ENCODE assay signal across 27 cellular contexts in genomic region chr2:208147759-208148158, GRCh38. TPM values are rescaled to one million over a fixed set of nuclear protein-coding genes. Genes with fewer than 3 reads are reported as not detected.
"Had no signal": no experiment of that assay in that cellular context is flagged by ENCODE, and none has a peak within 500 bp of the region (broad histone marks: within the 10 kb centered on the region; RNA-seq: fewer than 3 reads in every experiment).

No MANE protein-coding gene starts in this region.

- H3K4me3 Mint-ChIP-seq: naive thymus-derived CD8-positive, alpha-beta T cell; stimulated activated effector memory CD8-positive, alpha-beta T cell treated with anti-CD3 and anti-CD28 coated beads, Interleukin-12 subunit alpha, Interleukin-12 subunit beta, amount 100 ng/mL, for 72 hours; type B pancreatic cell had no signal

- ATAC-seq: gastrocnemius medialis; heart right ventricle; left lobe of liver; mucosa of descending colon; naive thymus-derived CD8-positive, alpha-beta T cell; stimulated activated naive CD8-positive, alpha-beta T cell treated with anti-CD3 and anti-CD28 coated beads, Interleukin-15, Interleukin-2, amounts not matched to agents 100 U/mL and 50 U/mL, for 24 hours had no signal

- DNase-seq: cortex of kidney; dorsolateral prefrontal cortex; effector CD8-positive, alpha-beta T cell; gastrocnemius medialis; heart right ventricle; hypothalamus; islet precursor cell; mammary epithelial cell; mucosa of descending colon; naive thymus-derived CD8-positive, alpha-beta T cell; nucleus accumbens; ovary; stimulated activated CD4-positive, alpha-beta T cell treated with anti-CD3 and anti-CD28 coated beads, Interleukin-4, amount 100 ng/mL, for 1 hour; stimulated activated CD8-positive, alpha-beta memory T cell treated with anti-CD3 and anti-CD28 coated beads, Interleukin-4, amount 100 ng/mL, for 48 hours; stimulated activated naive CD8-positive, alpha-beta T cell treated with anti-CD3 and anti-CD28 coated beads, Interleukin-15, Interleukin-2, amounts not matched to agents 100 U/mL and 50 U/mL, for 24 hours; thyroid gland; uterus had no signal

- H3K27me3 Mint-ChIP-seq: type B pancreatic cell had no signal

- H3K9me3 ChIP-seq: gastrocnemius medialis, mucosa of descending colon, ovary, suprapubic skin, thyroid gland, uterus had no signal

- H3K4me3 ChIP-seq: dorsolateral prefrontal cortex, esophagus muscularis mucosa, gastrocnemius medialis, heart right ventricle, mucosa of descending colon, ovary, right atrium auricular region, suprapubic skin, thyroid gland, uterus had no signal

- H3K36me3 ChIP-seq: esophagus muscularis mucosa, gastrocnemius medialis, heart right ventricle, ovary, right atrium auricular region, suprapubic skin, thyroid gland, uterus had no signal

- H3K36me3 Mint-ChIP-seq: stimulated activated effector memory CD8-positive, alpha-beta T cell treated with anti-CD3 and anti-CD28 coated beads, Interleukin-12 subunit alpha, Interleukin-12 subunit beta, amount 100 ng/mL, for 72 hours; type B pancreatic cell had no signal

- H3K27ac ChIP-seq: dorsolateral prefrontal cortex, esophagus muscularis mucosa, gastrocnemius medialis, heart right ventricle, ovary, right atrium auricular region, suprapubic skin, thyroid gland, uterus had no signal

- H3K27ac Mint-ChIP-seq: stimulated activated effector memory CD8-positive, alpha-beta T cell treated with anti-CD3 and anti-CD28 coated beads, Interleukin-12 subunit alpha, Interleukin-12 subunit beta, amount 100 ng/mL, for 72 hours; type B pancreatic cell had no signal

- H3K27me3 ChIP-seq: esophagus muscularis mucosa, gastrocnemius medialis, heart right ventricle, ovary, right atrium auricular region, suprapubic skin, thyroid gland, uterus had no signal

- H3K4me1 Mint-ChIP-seq: naive thymus-derived CD8-positive, alpha-beta T cell; stimulated activated effector memory CD8-positive, alpha-beta T cell treated with anti-CD3 and anti-CD28 coated beads, Interleukin-12 subunit alpha, Interleukin-12 subunit beta, amount 100 ng/mL, for 72 hours had no signal

- H3K9me3 Mint-ChIP-seq: stimulated activated effector memory CD8-positive, alpha-beta T cell treated with anti-CD3 and anti-CD28 coated beads, Interleukin-12 subunit alpha, Interleukin-12 subunit beta, amount 100 ng/mL, for 72 hours; type B pancreatic cell had no signal

- H3K4me1 ChIP-seq: esophagus muscularis mucosa, gastrocnemius medialis, heart right ventricle, right atrium auricular region, thyroid gland, uterus had no signal

RNA-seq across cellular contexts. Expression of gene CRYGB, which starts 1.8 kb away (rescaled TPM):
- total RNA-seq: esophagus muscularis mucosa; fibroblast of villous mesenchyme; gastrocnemius medialis; heart right ventricle; left lobe of liver; lower leg skin; mammary epithelial cell; mucosa of descending colon; naive thymus-derived CD8-positive, alpha-beta T cell; ovary; posterior vena cava; right atrium auricular region; suprapubic skin; thyroid gland; uterus had no signal
- polyA plus RNA-seq: heart right ventricle; mammary epithelial cell; naive thymus-derived CD8-positive, alpha-beta T cell; neural cell; ovary had no signal

RNA-seq across cellular contexts. Expression of gene CRYGA, which starts 15.6 kb away (rescaled TPM):
- total RNA-seq: esophagus muscularis mucosa; fibroblast of villous mesenchyme; gastrocnemius medialis; heart right ventricle; left lobe of liver; lower leg skin; mammary epithelial cell; mucosa of descending colon; naive thymus-derived CD8-positive, alpha-beta T cell; ovary; posterior vena cava; right atrium auricular region; suprapubic skin; thyroid gland; uterus had no signal
- polyA plus RNA-seq: heart right ventricle; mammary epithelial cell; naive thymus-derived CD8-positive, alpha-beta T cell; neural cell; ovary had no signal

RNA-seq across cellular contexts. Expression of gene CRYGC, which starts 18.1 kb away (rescaled TPM):
- total RNA-seq: dorsolateral prefrontal cortex; esophagus muscularis mucosa; fibroblast of villous mesenchyme; gastrocnemius medialis; heart right ventricle; left lobe of liver; lower leg skin; mucosa of descending colon; naive thymus-derived CD8-positive, alpha-beta T cell; ovary; posterior vena cava; right atrium auricular region; suprapubic skin; thyroid gland; uterus had no signal
- polyA plus RNA-seq: heart right ventricle; naive thymus-derived CD8-positive, alpha-beta T cell; neural cell; ovary had no signal

RNA-seq across cellular contexts. Expression of gene CRYGD, which starts 23.4 kb away (rescaled TPM):
- total RNA-seq: esophagus muscularis mucosa; fibroblast of villous mesenchyme; gastrocnemius medialis; heart right ventricle; left lobe of liver; lower leg skin; mammary epithelial cell; mucosa of descending colon; naive thymus-derived CD8-positive, alpha-beta T cell; posterior vena cava; right atrium auricular region; suprapubic skin; thyroid gland; uterus had no signal
- polyA plus RNA-seq: heart right ventricle; mammary epithelial cell; naive thymus-derived CD8-positive, alpha-beta T cell; neural cell had no signal

RNA-seq across cellular contexts. Expression of gene C2orf80, which starts 42.1 kb away (rescaled TPM):
- total RNA-seq: esophagus muscularis mucosa; fibroblast of villous mesenchyme; gastrocnemius medialis; heart right ventricle; left lobe of liver; lower leg skin; mammary epithelial cell; mucosa of descending colon; naive thymus-derived CD8-positive, alpha-beta T cell; ovary; posterior vena cava; right atrium auricular region; suprapubic skin; thyroid gland; uterus had no signal
- polyA plus RNA-seq: heart right ventricle; mammary epithelial cell; naive thymus-derived CD8-positive, alpha-beta T cell; ovary had no signal
